ENCODE assay signal across 8 cellular contexts in genomic region chr7:66994681-66995044, GRCh38. TPM values are rescaled to one million over a fixed set of nuclear protein-coding genes. Genes with fewer than 3 reads are reported as not detected.
A peak's percentile ranks its signal among the peaks of the same experiment; 100 is the strongest.
DNase-seq lines count a peak whose midpoint lies in the region; ATAC-seq and TF ChIP-seq lines count a peak whose summit lies in the region.
"Not testable (repeated sequence)": the region's sequence is repeated elsewhere in the genome, so short reads cannot be mapped to it uniquely, and the experiment has no call there.

No MANE protein-coding gene starts in this region.

- H3K9me2 ChIP-seq in DOHH2 (replicated peaks; ENCODE audit: control insufficient read depth, low read length): not testable (repeated sequence)

- not testable (repeated sequence) for H3K9me3 Mint-ChIP-seq in activated naive CD8-positive, alpha-beta T cell treated with anti-CD3 and anti-CD28 coated beads, Interleukin-2, amount 10 ng/mL, durations not matched to agents 7 days and 5 days; glutamatergic neuron (ENCODE audit: unreplicated experiment)

- not testable (repeated sequence) for TF ChIP-seq POLR2A in NB4 (IDR thresholded peaks at IDR 0.05; ENCODE audit: extremely low read depth, insufficient read length)

- H3F3A ChIP-seq in DOHH2 (ENCODE audit: control insufficient read depth, insufficient read depth): not testable (repeated sequence)

- DNase-seq in HAP-1 (ENCODE audit: low spot score in 2 of 2) (peak; percentile 9 to 54), NB4 (ENCODE audit: low read depth) (peak; percentile 79), T follicular helper cell (ENCODE audit: low read depth) (peak; percentile 36), glutamatergic neuron (peak; percentile 29)
- DNase-seq in activated naive CD8-positive, alpha-beta T cell treated with anti-CD3 and anti-CD28 coated beads, Interleukin-2, amount 10 ng/mL, durations not matched to agents 7 days and 5 days: peak; percentile 41

- peaks cover 51% of the 10 kb centered on the region for H3K79me2 ChIP-seq in DOHH2 (ENCODE audit: control insufficient read depth, low read length)

- in situ Hi-C loops in HAP-1 (cut with MboI; ENCODE audit: low sequenced_read_pairs): not testable (repeated sequence)

- peak overlapping the region; percentile 97 for H3K9ac ChIP-seq in stomach smooth muscle (ENCODE audit: low read length in 2 of 2)

- ATAC-seq in activated naive CD8-positive, alpha-beta T cell treated with anti-CD3 and anti-CD28 coated beads, Interleukin-2, amount 10 ng/mL, durations not matched to agents 7 days and 5 days (ENCODE audit: low read depth): peak; percentile 37

- POLR2A ChIA-PET in activated naive CD8-positive, alpha-beta T cell treated with anti-CD3 and anti-CD28 coated beads, Interleukin-2, amount 10 ng/mL, durations not matched to agents 7 days and 5 days (lab: Charles Lee): interaction anchor here (0.6 to 2.8 kb wide), 8 partner anchors 9 to 366 kb away, joined by 3 to 12 read pairs (median 4); partner anchors contain the start of genes KCTD7, RABGEF1 and TMEM248

- peak overlapping the region; percentile 72 for H3K4me2 ChIP-seq in DOHH2 (ENCODE audit: low read length)

- peaks cover 22% of the 10 kb centered on the region for H3K4me1 Mint-ChIP-seq in activated naive CD8-positive, alpha-beta T cell treated with anti-CD3 and anti-CD28 coated beads, Interleukin-2, amount 10 ng/mL, durations not matched to agents 7 days and 5 days
- not testable (repeated sequence) for H3K4me1 Mint-ChIP-seq in glutamatergic neuron (ENCODE audit: low read depth, unreplicated experiment)

- H3K27ac ChIP-seq in DOHH2 (ENCODE audit: low read depth, low read length) (peak overlapping the region; percentile 52), neutrophil (peak overlapping the region; percentile 94), stomach smooth muscle (ENCODE audit: low read length) (peak overlapping the region; percentile 98)

- H3K4me3 Mint-ChIP-seq in activated naive CD8-positive, alpha-beta T cell treated with anti-CD3 and anti-CD28 coated beads, Interleukin-2, amount 10 ng/mL, durations not matched to agents 7 days and 5 days: peak overlapping the region; percentile 98
- H3K4me3 Mint-ChIP-seq in glutamatergic neuron (ENCODE audit: unreplicated experiment): peak overlapping the region; percentile 99

- H3K36me3 Mint-ChIP-seq in activated naive CD8-positive, alpha-beta T cell treated with anti-CD3 and anti-CD28 coated beads, Interleukin-2, amount 10 ng/mL, durations not matched to agents 7 days and 5 days: peaks cover 13% of the 10 kb centered on the region
- H3K36me3 Mint-ChIP-seq in glutamatergic neuron (ENCODE audit: unreplicated experiment): not testable (repeated sequence)

- not testable (repeated sequence) for H4K20me1 ChIP-seq in DOHH2 (ENCODE audit: control insufficient read depth, insufficient read depth, low read depth, low read length)

- TF ChIP-seq CTCF in DOHH2 (IDR thresholded peaks at IDR 0.05; ENCODE audit: low read depth, low read length, poor library complexity, severe bottlenecking); glutamatergic neuron (IDR thresholded peaks at IDR 0.05; ENCODE audit: partially characterized antibody, unreplicated experiment); neutrophil (IDR thresholded peaks at IDR 0.05): not testable (repeated sequence)
- TF ChIP-seq CTCF in NB4 (IDR thresholded peaks at IDR 0.05; ENCODE audit: low read depth, low read length): peak; percentile 50

- peaks cover 22% of the 10 kb centered on the region for H3K4me1 ChIP-seq in DOHH2 (ENCODE audit: control insufficient read depth, low read length)
- H3K4me1 ChIP-seq in HAP-1; stomach smooth muscle (ENCODE audit: control insufficient read depth, insufficient read depth, low read length): not testable (repeated sequence)
- peaks cover 16 to 20% of the 10 kb centered on the region in 2 experiments for H3K4me1 ChIP-seq in neutrophil (ENCODE audit: control insufficient read depth in 1 of 2, insufficient read depth in 1 of 2, low read depth in 1 of 2, low read length in 1 of 2)

- not testable (repeated sequence) for H3K27me3 Mint-ChIP-seq in activated naive CD8-positive, alpha-beta T cell treated with anti-CD3 and anti-CD28 coated beads, Interleukin-2, amount 10 ng/mL, durations not matched to agents 7 days and 5 days; glutamatergic neuron (ENCODE audit: unreplicated experiment)

- H3K27ac Mint-ChIP-seq in activated naive CD8-positive, alpha-beta T cell treated with anti-CD3 and anti-CD28 coated beads, Interleukin-2, amount 10 ng/mL, durations not matched to agents 7 days and 5 days: peak overlapping the region; percentile 97
- H3K27ac Mint-ChIP-seq in glutamatergic neuron (ENCODE audit: unreplicated experiment): peak overlapping the region; percentile 97

- peak overlapping the region; percentile 86 for H3K4me3 ChIP-seq in DOHH2 (ENCODE audit: low read length)
- peak overlapping the region; percentile 92 for H3K4me3 ChIP-seq in HAP-1
- peak overlapping the region; percentile 84 for H3K4me3 ChIP-seq in NB4 (ENCODE audit: low read depth, low read length)
- H3K4me3 ChIP-seq in neutrophil (ENCODE audit: low read depth in 1 of 2, low read length in 1 of 2): peak overlapping the region; percentile 78 to 90
- peak overlapping the region; percentile 85 to 87 for H3K4me3 ChIP-seq in stomach smooth muscle (ENCODE audit: low read length in 2 of 2)

- H3K27me3 ChIP-seq in DOHH2 (ENCODE audit: control insufficient read depth, low read length); HAP-1 (ENCODE audit: low read depth); neutrophil; stomach smooth muscle (ENCODE audit: control insufficient read depth in 1 of 2, insufficient read depth in 2 of 2, low read length in 2 of 2): not testable (repeated sequence)

- H3K9me3 ChIP-seq in DOHH2 (ENCODE audit: control insufficient read depth, insufficient read depth, low read length); HAP-1; neutrophil; stomach smooth muscle (ENCODE audit: control insufficient read depth in 2 of 2, low read length in 2 of 2): not testable (repeated sequence)

- H3K36me3 ChIP-seq in DOHH2 (ENCODE audit: control insufficient read depth, low read length) (peaks cover 36% of the 10 kb centered on the region), HAP-1 (replicated peaks) (peaks cover 19% of the 10 kb centered on the region), neutrophil (peaks cover 18% of the 10 kb centered on the region), stomach smooth muscle (ENCODE audit: control insufficient read depth in 2 of 2, insufficient read depth in 2 of 2, low read length in 2 of 2) (peaks cover 9 to 14% of the 10 kb centered on the region in 2 donors)

RNA-seq across cellular contexts. Expression of gene SBDS, which starts 0.7 kb away (rescaled TPM):
- 10 to 100 TPM; 47.5 to 47.7 TPM for total RNA-seq in activated naive CD8-positive, alpha-beta T cell treated with anti-CD3 and anti-CD28 coated beads, Interleukin-2, amount 10 ng/mL, durations not matched to agents 7 days and 5 days
- total RNA-seq in glutamatergic neuron (ENCODE audit: unreplicated experiment): 66.3 TPM

RNA-seq across cellular contexts. Expression of gene TYW1, which starts 2.0 kb away (rescaled TPM):
- 10 to 100 TPM; 15.5 to 17.1 TPM for total RNA-seq in activated naive CD8-positive, alpha-beta T cell treated with anti-CD3 and anti-CD28 coated beads, Interleukin-2, amount 10 ng/mL, durations not matched to agents 7 days and 5 days
- total RNA-seq in glutamatergic neuron (ENCODE audit: unreplicated experiment): 17.7 TPM

Comparison
In these comparisons a context has a peak if more than half of its experiments do, and no peak if none do; other contexts are left out.
1. Peak in every context shown above with its lines: DNase-seq, ATAC-seq, H3K4me3 ChIP-seq and H3K27ac ChIP-seq.
2. DNase-seq: peak in every context shown above with its lines; median percentile 79 in NB4; 41 in activated naive CD8-positive, alpha-beta T cell treated with anti-CD3 and anti-CD28 coated beads, Interleukin-2, amount 10 ng/mL, durations not matched to agents 7 days and 5 days; 36 in T follicular helper cell; 32 in HAP-1; 29 in glutamatergic neuron.